Comparison of ENCODE assay signal across 10 cellular contexts in genomic region chr11:2649400-2649799, GRCh38.
"Had no signal": no experiment of that assay in that cellular context is flagged by ENCODE, and none has a peak within 500 bp of the region (broad histone marks: within the 10 kb centered on the region; RNA-seq: fewer than 3 reads in every experiment).

No MANE protein-coding gene starts in this region.

- H3K27ac ChIP-seq: GM23248, HL-60, KMS-11 had no signal

- H3K4me3 Mint-ChIP-seq: H9, HFFc6 had no signal

- FAIRE-seq: H54 had no signal

- DNase-seq: GM23248, GOT3, H9, HCEC 1CT, HFFc6, IMR-90, KBM-7 had no signal

- H3K27ac Mint-ChIP-seq: H9, HFFc6 had no signal

- H2AFZ ChIP-seq: GM23248 had no signal

- H3K4me2 ChIP-seq: KMS-11 had no signal

- H3K4me3 ChIP-seq: GM23248 had no signal

- H3K9ac ChIP-seq: GM23248, KMS-11 had no signal
